Comparison of ENCODE assay signal across 10 cellular contexts in the genomic region with DNA sequence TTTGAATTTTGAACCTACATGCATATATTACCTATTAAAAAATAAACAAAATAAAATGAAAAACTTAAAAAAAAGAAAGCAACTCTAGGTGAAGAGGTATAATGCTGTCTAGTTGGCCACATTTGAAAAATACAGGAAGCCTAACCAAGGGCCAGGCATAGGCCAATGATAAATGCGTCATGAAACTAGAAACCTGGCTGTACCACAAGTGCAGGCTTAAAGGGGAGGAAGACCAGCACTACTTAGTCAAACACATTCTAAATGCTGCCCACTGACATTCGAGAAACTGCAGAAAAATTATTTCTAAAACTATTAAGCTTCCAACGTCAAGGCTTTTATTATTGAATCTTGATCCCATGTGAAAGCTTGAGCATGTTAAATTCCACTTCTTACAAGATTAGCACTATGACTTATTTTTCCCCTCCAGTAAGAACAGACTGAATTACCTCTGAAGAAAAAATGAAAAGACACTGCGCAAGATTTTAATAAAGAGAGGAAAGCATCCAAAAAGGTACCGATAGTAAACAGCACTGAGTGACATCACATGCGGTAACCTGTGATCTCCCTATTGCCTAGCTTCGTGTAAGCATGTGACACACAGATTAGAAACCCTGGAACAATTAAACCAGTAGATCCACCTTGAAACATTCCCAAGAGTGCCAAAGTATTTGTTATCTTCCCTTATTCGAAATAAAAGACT. TPM values are rescaled to one million over a fixed set of nuclear protein-coding genes. Genes with fewer than 3 reads are reported as not detected.
DNase-seq lines count a peak whose midpoint lies in the region; ATAC-seq and TF ChIP-seq lines count a peak whose summit lies in the region.
"Had no signal": no experiment of that assay in that cellular context is flagged by ENCODE, and none has a peak within 500 bp of the region (broad histone marks: within the 10 kb centered on the region; RNA-seq: fewer than 3 reads in every experiment).

No MANE protein-coding gene starts in this region.

- TF ChIP-seq CTCF in body of pancreas (IDR thresholded peaks at IDR 0.05) (no peak), right atrium auricular region (IDR thresholded peaks at IDR 0.05) (no peak), sigmoid colon (IDR thresholded peaks at IDR 0.05) (no peak)

- peak overlapping the region in 1 of 4 donors; percentile 35 for H3K27ac ChIP-seq in body of pancreas
- H3K27ac ChIP-seq in right atrium auricular region = peak overlapping the region; percentile 20 to 39
- H3K27ac ChIP-seq in sigmoid colon = peak overlapping the region; percentile 43 to 70 (median 60)

- TF ChIP-seq EP300 in sigmoid colon (IDR thresholded peaks at IDR 0.05) = no peak

- H3K27me3 ChIP-seq in body of pancreas (no peaks in the 10 kb centered on the region), right atrium auricular region (no peaks in the 10 kb centered on the region), sigmoid colon (no peaks in the 10 kb centered on the region)

- H3K36me3 ChIP-seq in body of pancreas (replicated peaks in 1 of 2; ENCODE audit: insufficient read depth in 1 of 2, low read depth in 2 of 2) (no peaks in the 10 kb centered on the region), right atrium auricular region (no peaks in the 10 kb centered on the region), sigmoid colon (no peaks in the 10 kb centered on the region)

- H3K4me3 ChIP-seq in body of pancreas (no peak overlapping the region), right atrium auricular region (no peak overlapping the region), sigmoid colon (no peak overlapping the region)

- intact Hi-C loops in body of pancreas (cut with DNase I) = no loop called here
- intact Hi-C loops in sigmoid colon (cut with DNase I) = no loop called here

- peak; percentile 40 for DNase-seq in GM03348 (ENCODE audit: low spot score)
- DNase-seq in body of pancreas = no peak
- no peak for DNase-seq in right atrium auricular region (ENCODE audit: low spot score)
- no peak for DNase-seq in sigmoid colon
- DNase-seq in CD1c-positive myeloid dendritic cell (ENCODE audit: extremely low spot score) = no peak
- DNase-seq in islet precursor cell = no peak
- DNase-seq in NCI-H748 treated with DMSO at 0.1 percent for 48 hours (lab: John Stamatoyannopoulos, UW) = no peak
- DNase-seq: activated CD8-positive, alpha-beta memory T cell treated with anti-CD3 and anti-CD28 coated beads for 24 hours; stimulated activated naive CD4-positive, alpha-beta T cell had no signal

- peaks cover 10% of the 10 kb centered on the region for H3K4me1 ChIP-seq in body of pancreas
- H3K4me1 ChIP-seq in right atrium auricular region = peaks cover 0 to 8% of the 10 kb centered on the region in 2 donors
- H3K4me1 ChIP-seq in sigmoid colon = peaks cover 0 to 19% (median 10%) of the 10 kb centered on the region in 4 donors

- H3K9me3 ChIP-seq in body of pancreas (no peaks in the 10 kb centered on the region), right atrium auricular region (no peaks in the 10 kb centered on the region), sigmoid colon (no peaks in the 10 kb centered on the region)

- ATAC-seq in body of pancreas (peak; percentile 55), HG02884 (IDR thresholded peaks at IDR 0.05; ENCODE audit: unreplicated experiment) (no peak)

- 66 to 71% methylated on average over 8 of the region's 8 CpGs for WGBS in body of pancreas, 2 donors
- WGBS in sigmoid colon, 2 donors = 88 to 91% methylated on average over 8 of the region's 8 CpGs

- TF ChIP-seq POLR2A in body of pancreas (IDR thresholded peaks at IDR 0.05) (no peak), sigmoid colon (IDR thresholded peaks at IDR 0.05) (no peak)

RNA-seq across cellular contexts. Expression of gene CDC14B, which starts 16.2 kb away (rescaled TPM):
- 10 to 100 TPM; 10.9 to 16.1 TPM for total RNA-seq in body of pancreas
- 10 to 100 TPM; 18.4 to 19.2 TPM for total RNA-seq in right atrium auricular region
- total RNA-seq in sigmoid colon = 10 to 100 TPM; 12.5 to 35.7 (median 17.6) TPM
- 10 to 100 TPM in 1 of 3 donors, 1 to 10 TPM in 2; 5.6 to 10.6 (median 8.4) TPM for polyA plus RNA-seq in sigmoid colon

RNA-seq across cellular contexts. Expression of gene PRXL2C, which starts 51.7 kb away (rescaled TPM):
- total RNA-seq in body of pancreas (1 to 10 TPM; 3.3 to 5.7 TPM), right atrium auricular region (10 to 100 TPM; 14.2 to 22.4 TPM), sigmoid colon (10 to 100 TPM; 14.0 to 18.3 (median 15.8) TPM)
- 1 to 10 TPM; 2.5 to 3.8 (median 3.0) TPM for polyA plus RNA-seq in sigmoid colon
